In genomic region chr5:141508808-141509611, GRCh38 we compare ENCODE assay signal across 9 cellular contexts. TPM values are rescaled to one million over a fixed set of nuclear protein-coding genes. Genes with fewer than 3 reads are reported as not detected.
A peak's percentile ranks its signal among the peaks of the same experiment; 100 is the strongest.
DNase-seq lines count a peak whose midpoint lies in the region; ATAC-seq and TF ChIP-seq lines count a peak whose summit lies in the region.
"Had no signal": no experiment of that assay in that cellular context is flagged by ENCODE, and none has a peak within 500 bp of the region (broad histone marks: within the 10 kb centered on the region; RNA-seq: fewer than 3 reads in every experiment).

No MANE protein-coding gene starts in this region.

- H3K9me3 Mint-ChIP-seq in activated naive CD4-positive, alpha-beta T cell treated with anti-CD3 and anti-CD28 coated beads, Interleukin-2, amount 10 ng/mL, durations not matched to agents 7 days and 5 days = no peaks in the 10 kb centered on the region

- TF ChIP-seq CTCF in right atrium auricular region (IDR thresholded peaks at IDR 0.05) = no peak

- H3K4me1 Mint-ChIP-seq in activated naive CD4-positive, alpha-beta T cell treated with anti-CD3 and anti-CD28 coated beads, Interleukin-2, amount 10 ng/mL, durations not matched to agents 7 days and 5 days = peaks cover 16% of the 10 kb centered on the region

- peak overlapping the region; percentile 73 for H3K4me2 ChIP-seq in skeletal muscle satellite cell (ENCODE audit: low read length)

- H3K36me3 ChIP-seq in right atrium auricular region (peaks cover 29% of the 10 kb centered on the region), skeletal muscle satellite cell (ENCODE audit: insufficient read depth, low read length) (peaks cover 26% of the 10 kb centered on the region)

- H3K4me1 ChIP-seq in right atrium auricular region = peaks cover 0 to 62% of the 10 kb centered on the region in 2 donors
- peaks cover 52% of the 10 kb centered on the region for H3K4me1 ChIP-seq in skeletal muscle satellite cell (ENCODE audit: control insufficient read depth, insufficient read depth, low read length)

- CTCF ChIA-PET in activated naive CD4-positive, alpha-beta T cell treated with anti-CD3 and anti-CD28 coated beads, Interleukin-2, amount 10 ng/mL, durations not matched to agents 7 days and 5 days (lab: Charles Lee) = interaction anchor here (0.6 to 6.3 kb wide), 9 partner anchors 13 to 1718 kb away, joined by 3 to 43 read pairs (median 4); partner anchors contain the start of genes PCDHGA10, PCDHGA12 and TAF7

- H3K4me3 ChIP-seq in right atrium auricular region = peak overlapping the region; percentile 18 to 38
- H3K4me3 ChIP-seq in skeletal muscle satellite cell (ENCODE audit: low read length) = peak overlapping the region; percentile 59

- H3K27me3 ChIP-seq in right atrium auricular region = no peaks in the 10 kb centered on the region
- no peaks in the 10 kb centered on the region for H3K27me3 ChIP-seq in skeletal muscle satellite cell (ENCODE audit: control insufficient read depth, insufficient read depth, low read length)

- in situ Hi-C loops in G401 (cut with HindIII; ENCODE audit: low sequenced_read_pairs) = no loop called here

- H3K9ac ChIP-seq in skeletal muscle satellite cell (ENCODE audit: low read depth, low read length) = peak overlapping the region; percentile 82

- DNase-seq in G401 (ENCODE audit: low spot score) (peak; percentile 61), M059J (ENCODE audit: low read depth) (peak; percentile 96), amniotic epithelial cell (ENCODE audit: low read depth) (peak; percentile 96), right atrium auricular region (ENCODE audit: low spot score) (peak; percentile 88)
- DNase-seq in activated naive CD4-positive, alpha-beta T cell treated with anti-CD3 and anti-CD28 coated beads, Interleukin-2, amount 10 ng/mL, durations not matched to agents 7 days and 5 days = no peak

- peaks cover 11% of the 10 kb centered on the region for H3K36me3 Mint-ChIP-seq in activated naive CD4-positive, alpha-beta T cell treated with anti-CD3 and anti-CD28 coated beads, Interleukin-2, amount 10 ng/mL, durations not matched to agents 7 days and 5 days

- H3K27ac Mint-ChIP-seq in activated naive CD4-positive, alpha-beta T cell treated with anti-CD3 and anti-CD28 coated beads, Interleukin-2, amount 10 ng/mL, durations not matched to agents 7 days and 5 days = no peak overlapping the region

- peaks cover 25% of the 10 kb centered on the region for H3K27me3 Mint-ChIP-seq in activated naive CD4-positive, alpha-beta T cell treated with anti-CD3 and anti-CD28 coated beads, Interleukin-2, amount 10 ng/mL, durations not matched to agents 7 days and 5 days

- no peaks in the 10 kb centered on the region for H3K9me3 ChIP-seq in right atrium auricular region
- H3K9me3 ChIP-seq in skeletal muscle satellite cell (replicated peaks; ENCODE audit: low read length) = no peaks in the 10 kb centered on the region

- H3K27ac ChIP-seq in right atrium auricular region = peak overlapping the region; percentile 85 to 87

- ATAC-seq in GM18520 (IDR thresholded peaks at IDR 0.05; ENCODE audit: unreplicated experiment) (no peak), GM19035 (IDR thresholded peaks at IDR 0.05; ENCODE audit: unreplicated experiment) (no peak)

- H3K4me3 Mint-ChIP-seq in activated naive CD4-positive, alpha-beta T cell treated with anti-CD3 and anti-CD28 coated beads, Interleukin-2, amount 10 ng/mL, durations not matched to agents 7 days and 5 days = no peak overlapping the region

RNA-seq across cellular contexts. Expression of gene PCDHGC5, which starts 20.1 kb away (rescaled TPM):
- 0.14 and 0.18 TPM in 2 replicates for total RNA-seq in G401 (2014; rRNA removed; shearing (Covaris generic))
- 2.0 and 2.2 TPM in 2 replicates for total RNA-seq in M059J (2014; rRNA removed; shearing (Covaris generic))
- 1 to 10 TPM; 1.4 to 1.7 TPM for total RNA-seq in right atrium auricular region
- total RNA-seq in skeletal muscle satellite cell (2012; rRNA removed) = 2.0 and 3.3 TPM in 2 replicates
- total RNA-seq: T-helper 1 cell treated with Interleukin-12 subunit alpha and Interleukin-12 subunit beta and Interleukin-4 antibody, amounts not matched to agents 30 ng/mL and 1 ng/mL, for 36 hours had no signal

RNA-seq across cellular contexts. Expression of gene PCDHGC4, which starts 24.2 kb away (rescaled TPM):
- not detected in 2 replicates for total RNA-seq in G401 (2014; rRNA removed; shearing (Covaris generic))
- 0.25 and 0.69 TPM in 2 replicates for total RNA-seq in M059J (2014; rRNA removed; shearing (Covaris generic))
- 1 to 10 TPM; 1.5 to 1.7 TPM for total RNA-seq in right atrium auricular region
- total RNA-seq in skeletal muscle satellite cell (2012; rRNA removed) = 1.1 and 1.3 TPM in 2 replicates
- total RNA-seq: T-helper 1 cell treated with Interleukin-12 subunit alpha and Interleukin-12 subunit beta and Interleukin-4 antibody, amounts not matched to agents 30 ng/mL and 1 ng/mL, for 36 hours had no signal

RNA-seq across cellular contexts. Expression of gene PCDHGC3, which starts 33.2 kb away (rescaled TPM):
- total RNA-seq in G401 (2014; rRNA removed; shearing (Covaris generic)) = 1.0 and 7.7 TPM in 2 replicates
- total RNA-seq in M059J (2014; rRNA removed; shearing (Covaris generic)) = 41.3 and 88.4 TPM in 2 replicates
- total RNA-seq in right atrium auricular region = 10 to 100 TPM; 24.1 to 38.3 TPM
- 30.9 and 44.6 TPM in 2 replicates for total RNA-seq in skeletal muscle satellite cell (2012; rRNA removed)
- total RNA-seq: T-helper 1 cell treated with Interleukin-12 subunit alpha and Interleukin-12 subunit beta and Interleukin-4 antibody, amounts not matched to agents 30 ng/mL and 1 ng/mL, for 36 hours had no signal
